22 cellular contexts compared by ENCODE assay signal in the genomic region with DNA sequence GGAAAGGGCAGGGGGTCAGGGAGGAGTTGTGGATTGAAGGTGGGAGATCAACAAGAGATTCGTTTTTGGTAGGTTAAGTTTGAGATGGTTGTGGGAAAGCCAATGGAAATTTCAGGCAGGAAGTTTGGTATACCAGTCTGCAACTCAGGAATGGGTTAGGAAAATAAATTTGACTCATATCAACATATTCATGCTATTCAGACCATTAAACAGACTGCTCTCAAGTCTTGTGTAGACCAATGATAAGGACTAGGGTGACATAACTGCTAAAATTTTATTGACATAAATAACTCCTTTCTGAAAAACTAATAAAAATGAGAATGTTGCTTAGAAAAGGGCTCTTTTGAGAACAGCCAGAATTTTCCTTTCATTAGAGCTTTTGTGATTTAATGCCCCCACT. TPM values are rescaled to one million over a fixed set of nuclear protein-coding genes. Genes with fewer than 3 reads are reported as not detected.
DNase-seq lines count a peak whose midpoint lies in the region; ATAC-seq and TF ChIP-seq lines count a peak whose summit lies in the region.
"Had no signal": no experiment of that assay in that cellular context is flagged by ENCODE, and none has a peak within 500 bp of the region (broad histone marks: within the 10 kb centered on the region; RNA-seq: fewer than 3 reads in every experiment).

No MANE protein-coding gene starts in this region.

- no peak overlapping the region for H3K27ac Mint-ChIP-seq in naive thymus-derived CD4-positive, alpha-beta T cell
- H3K27ac Mint-ChIP-seq: activated CD4-positive, alpha-beta T cell treated with anti-CD3 and anti-CD28 coated beads, Interleukin-2, amount 10 ng/mL, durations not matched to agents 24 days and 14 days; activated naive CD8-positive, alpha-beta T cell treated with anti-CD3 and anti-CD28 coated beads for 36 hours; IgD-negative memory B cell had no signal

- CTCF ChIA-PET in naive thymus-derived CD4-positive, alpha-beta T cell (lab: Charles Lee), result no interaction called here

- no peaks in the 10 kb centered on the region for H3K36me3 ChIP-seq in heart right ventricle
- H3K36me3 ChIP-seq in vagina, result no peaks in the 10 kb centered on the region
- H3K36me3 ChIP-seq in naive thymus-derived CD4-positive, alpha-beta T cell (ENCODE audit: control insufficient read depth in 2 of 3, insufficient read depth in 3 of 3, low read length in 3 of 3), result no peaks in the 10 kb centered on the region
- H3K36me3 ChIP-seq: thyroid gland had no signal

- H3K27ac ChIP-seq in heart right ventricle, result peak overlapping the region in 8 of 10 donors; percentile 3 to 81 (median 74)
- peak overlapping the region; percentile 46 for H3K27ac ChIP-seq in caudate nucleus (ENCODE audit: low read depth, low read length)
- H3K27ac ChIP-seq in vagina, result peak overlapping the region; percentile 12
- H3K27ac ChIP-seq in naive thymus-derived CD4-positive, alpha-beta T cell (ENCODE audit: low read depth, low read length), result no peak overlapping the region
- H3K27ac ChIP-seq: SJSA1, thyroid gland had no signal

- TF ChIP-seq CTCF in heart right ventricle (IDR thresholded peaks at IDR 0.05) (no peak), vagina (IDR thresholded peaks at IDR 0.05) (no peak)

- H3K9me3 Mint-ChIP-seq in naive thymus-derived CD4-positive, alpha-beta T cell, result no peaks in the 10 kb centered on the region
- H3K9me3 Mint-ChIP-seq: activated CD4-positive, alpha-beta T cell treated with anti-CD3 and anti-CD28 coated beads, Interleukin-2, amount 10 ng/mL, durations not matched to agents 24 days and 14 days; activated naive CD8-positive, alpha-beta T cell treated with anti-CD3 and anti-CD28 coated beads for 36 hours had no signal

- ATAC-seq in heart right ventricle, result no peak
- ATAC-seq in left ventricle myocardium superior, result no peak
- ATAC-seq in naive thymus-derived CD4-positive, alpha-beta T cell, result no peak
- no peak for ATAC-seq in HG03025 (IDR thresholded peaks at IDR 0.05; ENCODE audit: low FRiP score, unreplicated experiment)
- ATAC-seq: Panc1 had no signal

- H3K27me3 Mint-ChIP-seq in naive thymus-derived CD4-positive, alpha-beta T cell, result peaks cover 0 to 17% (median 7%) of the 10 kb centered on the region in 5 donors

- intact Hi-C loops in heart right ventricle (cut with DNase I), result loop anchor here in 9 of 10 donors (2.0 to 10.0 kb wide), 12 partner anchors 59 to 935 kb away; no protein-coding TSS in a partner anchor
- intact Hi-C loops in left ventricle myocardium superior (cut with micrococcal nuclease), result loop anchor here (5.0 to 10.0 kb wide), 5 partner anchors 52 to 757 kb away; no protein-coding TSS in a partner anchor
- intact Hi-C loops in vagina (cut with DNase I), result no loop called here
- intact Hi-C loops in naive thymus-derived CD4-positive, alpha-beta T cell (cut with micrococcal nuclease), result loop anchor here (5.0 kb wide), 3 partner anchors 93 to 1047 kb away; no protein-coding TSS in a partner anchor

- no peak overlapping the region for H3K4me3 Mint-ChIP-seq in naive thymus-derived CD4-positive, alpha-beta T cell
- H3K4me3 Mint-ChIP-seq: activated CD4-positive, alpha-beta T cell treated with anti-CD3 and anti-CD28 coated beads, Interleukin-2, amount 10 ng/mL, durations not matched to agents 24 days and 14 days; activated naive CD8-positive, alpha-beta T cell treated with anti-CD3 and anti-CD28 coated beads for 36 hours; IgD-negative memory B cell had no signal

- no peak for TF ChIP-seq POLR2A in vagina (IDR thresholded peaks at IDR 0.05)

- peaks cover 0 to 2% (median 0%) of the 10 kb centered on the region in 7 donors for H3K4me1 Mint-ChIP-seq in naive thymus-derived CD4-positive, alpha-beta T cell
- H3K4me1 Mint-ChIP-seq: activated CD4-positive, alpha-beta T cell treated with anti-CD3 and anti-CD28 coated beads, Interleukin-2, amount 10 ng/mL, durations not matched to agents 24 days and 14 days; IgD-negative memory B cell had no signal

- whole genome bisulfite sequencing in heart right ventricle, 2 donors, result 72% methylated on average over 1 of the region's 1 CpG

- H3K27me3 ChIP-seq in heart right ventricle, result no peaks in the 10 kb centered on the region
- no peaks in the 10 kb centered on the region for H3K27me3 ChIP-seq in vagina
- no peaks in the 10 kb centered on the region for H3K27me3 ChIP-seq in naive thymus-derived CD4-positive, alpha-beta T cell (ENCODE audit: control insufficient read depth in 2 of 2, insufficient read depth in 2 of 2, low read length in 2 of 2)
- H3K27me3 ChIP-seq: SJSA1, thyroid gland had no signal

- no peaks in the 10 kb centered on the region for H3K36me3 Mint-ChIP-seq in naive thymus-derived CD4-positive, alpha-beta T cell
- H3K36me3 Mint-ChIP-seq: activated naive CD8-positive, alpha-beta T cell treated with anti-CD3 and anti-CD28 coated beads for 36 hours; IgD-negative memory B cell had no signal

- DNase-seq in heart right ventricle (no peak), left ventricle myocardium superior (no peak), caudate nucleus (lab: John Stamatoyannopoulos, UW) (no peak), kidney tubule cell (ENCODE audit: low spot score) (peak; percentile 16), vagina (ENCODE audit: extremely low spot score in 2 of 2) (no peak), NCI-H510A treated with DMSO at 0.1 percent for 48 hours (lab: John Stamatoyannopoulos, UW) (no peak)
- no peak for DNase-seq in naive thymus-derived CD4-positive, alpha-beta T cell
- DNase-seq: activated CD4-positive, alpha-beta T cell treated with anti-CD3 and anti-CD28 coated beads, Interleukin-2, amount 10 ng/mL, durations not matched to agents 24 days and 14 days; activated naive CD8-positive, alpha-beta T cell treated with anti-CD3 and anti-CD28 coated beads for 36 hours; EL; NCI-H1417; NCI-H2107; NCI-H510A; small intestine; stimulated activated CD4-positive, alpha-beta T cell treated with anti-CD3 and anti-CD28 coated beads, Interleukin-2, amount 100 ng/mL, for 48 hours; stimulated activated naive CD4-positive, alpha-beta T cell treated with Interleukin-2 at 50 U/mL for 16 hours; T-helper 2 cell; thyroid gland had no signal

- H3K4me3 ChIP-seq in heart right ventricle (no peak overlapping the region), vagina (no peak overlapping the region)
- H3K4me3 ChIP-seq in naive thymus-derived CD4-positive, alpha-beta T cell (ENCODE audit: low read length), result no peak overlapping the region
- H3K4me3 ChIP-seq: SJSA1, thyroid gland had no signal

- no peaks in the 10 kb centered on the region for H3K9me3 ChIP-seq in heart right ventricle
- H3K9me3 ChIP-seq in vagina, result no peaks in the 10 kb centered on the region
- H3K9me3 ChIP-seq in naive thymus-derived CD4-positive, alpha-beta T cell (ENCODE audit: control insufficient read depth in 2 of 3, low read length in 3 of 3), result no peaks in the 10 kb centered on the region
- H3K9me3 ChIP-seq: SJSA1, thyroid gland had no signal

- POLR2A ChIA-PET in naive thymus-derived CD4-positive, alpha-beta T cell (lab: Charles Lee), result no interaction called here

- H3K4me1 ChIP-seq in heart right ventricle (peaks cover 8 to 82% (median 54%) of the 10 kb centered on the region in 9 donors), vagina (peaks cover 75% of the 10 kb centered on the region)
- H3K4me1 ChIP-seq in naive thymus-derived CD4-positive, alpha-beta T cell (ENCODE audit: control insufficient read depth in 2 of 2, insufficient read depth in 2 of 2, low read length in 2 of 2), result no peaks in the 10 kb centered on the region

RNA-seq across cellular contexts. Expression of gene PLEKHA5, which starts 60.0 kb away (rescaled TPM):
- total RNA-seq in heart right ventricle (10 to 100 TPM; 38.8 to 77.1 (median 65.7) TPM), left ventricle myocardium superior (62.5 TPM), vagina (58.4 TPM)
- 10 to 100 TPM; 11.8 to 58.8 TPM for polyA plus RNA-seq in heart right ventricle
- 1 to 10 TPM in 4 of 5 experiments, under 1 TPM in 1; 0.82 to 5.3 (median 1.3) TPM for total RNA-seq in naive thymus-derived CD4-positive, alpha-beta T cell
- under 1 TPM; 0.32 to 0.43 TPM for polyA plus RNA-seq in naive thymus-derived CD4-positive, alpha-beta T cell
